In genomic region chr17:67717624-67718324, GRCh38 we compare ENCODE assay signal across 8 cellular contexts. TPM values are rescaled to one million over a fixed set of nuclear protein-coding genes. Genes with fewer than 3 reads are reported as not detected.
A peak's percentile ranks its signal among the peaks of the same experiment; 100 is the strongest.
DNase-seq lines count a peak whose midpoint lies in the region; ATAC-seq and TF ChIP-seq lines count a peak whose summit lies in the region.

Gene NOL11 (plus strand): TSS chr17:67717936. CDS start chr17:67717948, 12 bp downstream.

- H3K36me3 ChIP-seq in ovary (no peaks in the 10 kb centered on the region), thyroid gland (peaks cover 9 to 22% of the 10 kb centered on the region in 2 donors)

- H3K27me3 ChIP-seq in ovary: no peaks in the 10 kb centered on the region
- H3K27me3 ChIP-seq in thyroid gland: no peaks in the 10 kb centered on the region

- peak within 1 kb of the TSS; percentile 67 for H3K4me3 ChIP-seq in ovary
- peak within 1 kb of the TSS; percentile 38 to 93 (median 86) for H3K4me3 ChIP-seq in thyroid gland (replicated peaks in 1 of 3)

- H3K4me1 ChIP-seq in ovary (ENCODE audit: insufficient read depth): peaks cover 6% of the 10 kb centered on the region
- H3K4me1 ChIP-seq in thyroid gland: peaks cover 9 to 10% of the 10 kb centered on the region in 2 donors

- DNase-seq in NCI-H1417 (lab: John Stamatoyannopoulos, UW) (peak; percentile 97 to 99 (median 99)), SW 1271 (lab: John Stamatoyannopoulos, UW) (peak; percentile 89 to 96), head of caudate nucleus (peak; percentile 99 to 100 (median 100)), ovary (peak; percentile 98 to 100 (median 99)), thyroid gland (peak; percentile 98 to 99)
- DNase-seq in activated naive CD8-positive, alpha-beta T cell treated with anti-CD3 and anti-CD28 coated beads, Interleukin-2, amount 50 U/mL, for 16 hours (ENCODE audit: low read depth, low spot score): peak; percentile 98

- 0% methylated on average over 47 to 49 of the region's 49 CpGs for WGBS in ovary, 3 donors
- 0% methylated on average over 31 to 46 of the region's 49 CpGs for WGBS in thyroid gland, 2 donors

- no peak for TF ChIP-seq EP300 in ovary (IDR thresholded peaks at IDR 0.05)

- TF ChIP-seq CTCF in GM12874 (IDR thresholded peaks at IDR 0.05; ENCODE audit: insufficient read depth, low read depth, low read length) (peak; percentile 92), ovary (IDR thresholded peaks at IDR 0.05) (peak; percentile 95 to 99 (median 97)), thyroid gland (IDR thresholded peaks at IDR 0.05) (peak; percentile 60 to 99 (median 92))

- H3K9me3 ChIP-seq in ovary: no peaks in the 10 kb centered on the region
- no peaks in the 10 kb centered on the region for H3K9me3 ChIP-seq in thyroid gland

- H3K27ac ChIP-seq in ovary: peak within 1 kb of the TSS; percentile 33 to 65
- H3K27ac ChIP-seq in thyroid gland: peak within 1 kb of the TSS; percentile 67 to 84 (median 80)

- ATAC-seq in HG02763 (IDR thresholded peaks at IDR 0.05; ENCODE audit: unreplicated experiment): peak; percentile 95

- intact Hi-C loops in head of caudate nucleus (cut with DNase I) (loop anchor here (5.0 kb wide), 2 partner anchors 110 to 350 kb away; partner anchors contain the start of genes BPTF and PSMD12), ovary (cut with DNase I) (no loop called here), thyroid gland (cut with DNase I) (loop anchor here (10.0 kb wide), 1 partner anchor 343 kb away; the partner anchor contains the start of gene PITPNC1)

- TF ChIP-seq POLR2A in ovary (IDR thresholded peaks at IDR 0.05) (peak; percentile 69), thyroid gland (IDR thresholded peaks at IDR 0.05) (peak in 1 of 2 donors; percentile 94)

RNA-seq across cellular contexts. Expression of gene NOL11, which starts in this region (rescaled TPM):
- 10 to 100 TPM; 22.2 to 56.3 (median 32.3) TPM for total RNA-seq in ovary
- polyA plus RNA-seq in ovary: 10 to 100 TPM; 21.0 to 29.8 TPM
- total RNA-seq in thyroid gland: 10 to 100 TPM; 25.7 to 43.7 (median 34.8) TPM

Comparison
In these comparisons a context has a peak if more than half of its experiments do, and no peak if none do; other contexts are left out.
1. Peak in every context shown above with its lines: DNase-seq, ATAC-seq, H3K4me3 ChIP-seq and H3K27ac ChIP-seq.
2. intact Hi-C loops: an anchor here in head of caudate nucleus (5.0 kb wide) and thyroid gland (10.0 kb wide); none called in ovary.